In the genomic region with DNA sequence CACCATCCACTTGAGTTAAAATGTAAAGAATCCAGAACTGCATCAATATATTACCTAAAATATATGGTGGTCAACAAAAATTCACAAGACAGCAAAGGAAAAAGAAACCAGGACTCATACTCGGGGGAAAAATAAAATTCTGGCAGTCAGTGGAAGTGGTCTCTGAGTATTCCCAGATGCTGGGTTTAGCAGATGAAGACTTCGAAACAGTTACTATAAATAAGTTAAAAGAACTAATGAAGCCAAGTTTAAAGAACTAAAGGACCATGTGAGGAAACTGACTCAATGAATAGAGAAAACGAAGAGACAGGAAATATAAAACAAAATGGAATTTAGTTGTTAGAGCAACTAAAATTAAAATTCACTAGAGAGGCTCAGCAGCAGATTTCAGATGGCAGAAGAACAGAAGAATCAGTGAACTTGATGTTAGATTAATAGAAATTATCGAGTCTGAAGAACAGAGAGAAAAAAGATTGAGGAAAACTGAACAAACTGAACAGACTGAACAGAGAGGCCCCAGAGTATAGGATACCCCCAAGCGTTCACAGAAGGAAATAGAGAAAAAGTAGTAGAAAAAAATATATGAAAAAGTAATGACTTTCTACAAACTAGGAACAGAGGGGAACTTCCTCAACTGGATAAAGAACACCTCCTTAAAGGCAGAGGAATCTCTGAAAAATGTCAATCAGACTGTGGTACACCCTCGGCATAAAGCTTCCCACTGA, we compare ENCODE assay signal across 15 cellular contexts. TPM values are rescaled to one million over a fixed set of nuclear protein-coding genes. Genes with fewer than 3 reads are reported as not detected.
DNase-seq lines count a peak whose midpoint lies in the region; ATAC-seq, FAIRE-seq and TF ChIP-seq lines count a peak whose summit lies in the region.
"Had no signal": no experiment of that assay in that cellular context is flagged by ENCODE, and none has a peak within 500 bp of the region (broad histone marks: within the 10 kb centered on the region; RNA-seq: fewer than 3 reads in every experiment).

No MANE protein-coding gene starts in this region.

- peak overlapping the region in 1 of 2 donors; percentile 16 for H3K4me3 ChIP-seq in kidney (ENCODE audit: low read length in 2 of 2)
- H3K4me3 ChIP-seq in small intestine (ENCODE audit: low read depth in 1 of 2, low read length in 2 of 2) = no peak overlapping the region
- H3K4me3 ChIP-seq: prostate gland had no signal

- H3K27me3 Mint-ChIP-seq in T-helper 1 cell treated with Interleukin-12 subunit alpha and Interleukin-12 subunit beta and Interleukin-4 antibody, amounts not matched to agents 30 μg/mL and 1 μg/mL, for 36 hours (ENCODE audit: low read depth) = no peaks in the 10 kb centered on the region
- H3K27me3 Mint-ChIP-seq in activated naive CD8-positive, alpha-beta T cell treated with anti-CD3 and anti-CD28 coated beads for 36 hours = no peaks in the 10 kb centered on the region
- H3K27me3 Mint-ChIP-seq: activated B cell treated with CpG ODN at 0.5 μM for 24 hours had no signal

- peak overlapping the region in 1 of 2 donors; percentile 59 for H3K9ac ChIP-seq in kidney (ENCODE audit: low read length in 2 of 2)

- H3K4me1 ChIP-seq in kidney (ENCODE audit: control insufficient read depth in 1 of 2, insufficient read depth in 1 of 2, low read depth in 1 of 2, low read length in 2 of 2) (peaks cover 35 to 44% of the 10 kb centered on the region in 2 donors), small intestine (ENCODE audit: control insufficient read depth in 2 of 2, insufficient read depth in 1 of 2, low read depth in 1 of 2, low read length in 1 of 2) (peaks cover 23 to 35% of the 10 kb centered on the region in 2 donors)

- H3K36me3 ChIP-seq in kidney (ENCODE audit: control insufficient read depth in 1 of 2, insufficient read depth in 2 of 2, low read length in 2 of 2) = no peaks in the 10 kb centered on the region
- no peaks in the 10 kb centered on the region for H3K36me3 ChIP-seq in small intestine (ENCODE audit: control insufficient read depth in 2 of 2, insufficient read depth in 2 of 2, low read length in 2 of 2)
- H3K36me3 ChIP-seq: prostate gland had no signal

- TF ChIP-seq CTCF in kidney (IDR thresholded peaks at IDR 0.05; ENCODE audit: borderline replicate concordance, extremely low read depth, insufficient read depth) = no peak

- H3K4me3 Mint-ChIP-seq in T-helper 1 cell treated with Interleukin-12 subunit alpha and Interleukin-12 subunit beta and Interleukin-4 antibody, amounts not matched to agents 30 μg/mL and 1 μg/mL, for 36 hours = peak overlapping the region; percentile 3
- H3K4me3 Mint-ChIP-seq in activated naive CD8-positive, alpha-beta T cell treated with anti-CD3 and anti-CD28 coated beads for 36 hours = peak overlapping the region; percentile 56
- H3K4me3 Mint-ChIP-seq: activated B cell treated with CpG ODN at 0.5 μM for 24 hours had no signal

- ATAC-seq in HG03139 (IDR thresholded peaks at IDR 0.05; ENCODE audit: unreplicated experiment) = no peak

- no peak for FAIRE-seq in kidney (lab: Jason Lieb, UNC)
- no peak for FAIRE-seq in small intestine (lab: Jason Lieb, UNC)
- FAIRE-seq: islet of Langerhans had no signal

- intact Hi-C loops in kidney (cut with DNase I) = no loop called here

- H3K9me3 ChIP-seq in kidney (ENCODE audit: control insufficient read depth in 1 of 2, low read length in 2 of 2) (no peaks in the 10 kb centered on the region), small intestine (ENCODE audit: control insufficient read depth, low read depth) (no peaks in the 10 kb centered on the region)
- H3K9me3 ChIP-seq: prostate gland had no signal

- H3K27ac ChIP-seq in kidney (ENCODE audit: low read depth in 2 of 2, low read length in 2 of 2) (peak overlapping the region; percentile 44 to 69), small intestine (ENCODE audit: low read depth in 1 of 2, low read length in 1 of 2) (peak overlapping the region; percentile 58 to 70)

- DNase-seq in T-helper 1 cell (no peak), kidney (no peak), small intestine (no peak), cerebellum (ENCODE audit: low spot score) (no peak), NCI-H82 (lab: John Stamatoyannopoulos, UW) (no peak)
- no peak for DNase-seq in activated naive CD8-positive, alpha-beta T cell treated with anti-CD3 and anti-CD28 coated beads for 36 hours
- DNase-seq: activated B cell treated with CpG ODN at 0.5 μM for 24 hours, DMS79, erythroblast, NCI-H446 treated with DMSO at 0.1 percent for 48 hours had no signal

- H3K36me3 Mint-ChIP-seq in T-helper 1 cell treated with Interleukin-12 subunit alpha and Interleukin-12 subunit beta and Interleukin-4 antibody, amounts not matched to agents 30 μg/mL and 1 μg/mL, for 36 hours (ENCODE audit: low read depth) = peaks cover 12% of the 10 kb centered on the region
- H3K36me3 Mint-ChIP-seq in activated naive CD8-positive, alpha-beta T cell treated with anti-CD3 and anti-CD28 coated beads for 36 hours = peaks cover 20% of the 10 kb centered on the region

- peaks cover 42% of the 10 kb centered on the region for H3K4me1 Mint-ChIP-seq in T-helper 1 cell treated with Interleukin-12 subunit alpha and Interleukin-12 subunit beta and Interleukin-4 antibody, amounts not matched to agents 30 μg/mL and 1 μg/mL, for 36 hours (ENCODE audit: low read depth)
- peaks cover 62% of the 10 kb centered on the region for H3K4me1 Mint-ChIP-seq in activated naive CD8-positive, alpha-beta T cell treated with anti-CD3 and anti-CD28 coated beads for 36 hours

- no peaks in the 10 kb centered on the region for H3K27me3 ChIP-seq in small intestine (ENCODE audit: control insufficient read depth in 2 of 2, insufficient read depth in 2 of 2, low read length in 2 of 2)

- WGBS in small intestine, 3 donors = 27 to 41% (median 34%) methylated on average over 6 of the region's 6 CpGs

- no peaks in the 10 kb centered on the region for H3K9me3 Mint-ChIP-seq in T-helper 1 cell treated with Interleukin-12 subunit alpha and Interleukin-12 subunit beta and Interleukin-4 antibody, amounts not matched to agents 30 μg/mL and 1 μg/mL, for 36 hours
- peaks cover 2% of the 10 kb centered on the region for H3K9me3 Mint-ChIP-seq in activated naive CD8-positive, alpha-beta T cell treated with anti-CD3 and anti-CD28 coated beads for 36 hours
- H3K9me3 Mint-ChIP-seq: activated B cell treated with CpG ODN at 0.5 μM for 24 hours had no signal

- H3K27ac Mint-ChIP-seq in T-helper 1 cell treated with Interleukin-12 subunit alpha and Interleukin-12 subunit beta and Interleukin-4 antibody, amounts not matched to agents 30 μg/mL and 1 μg/mL, for 36 hours = peak overlapping the region; percentile 4
- peak overlapping the region; percentile 79 for H3K27ac Mint-ChIP-seq in activated naive CD8-positive, alpha-beta T cell treated with anti-CD3 and anti-CD28 coated beads for 36 hours
- H3K27ac Mint-ChIP-seq: activated B cell treated with CpG ODN at 0.5 μM for 24 hours had no signal

RNA-seq across cellular contexts. Expression of gene MGAT4A, which starts 27.9 kb away (rescaled TPM):
- total RNA-seq in activated naive CD8-positive, alpha-beta T cell treated with anti-CD3 and anti-CD28 coated beads for 36 hours = 10 to 100 TPM; 45.1 to 49.3 TPM
- total RNA-seq in kidney (101 TPM), cerebellum (69.4 TPM)
- polyA plus RNA-seq in kidney (ENCODE audit: insufficient read depth, low read depth, low replicate concordance) (23.5 TPM), small intestine (10 to 100 TPM; 28.9 to 38.3 (median 35.8) TPM)
- total RNA-seq: M059J had no signal
